26 cellular contexts compared by ENCODE assay signal in genomic region chr6:117992856-117993255, GRCh38.
DNase-seq lines count a peak whose midpoint lies in the region; ATAC-seq, FAIRE-seq and TF ChIP-seq lines count a peak whose summit lies in the region.
"Had no signal": no experiment of that assay in that cellular context is flagged by ENCODE, and none has a peak within 500 bp of the region (broad histone marks: within the 10 kb centered on the region; RNA-seq: fewer than 3 reads in every experiment).

No MANE protein-coding gene starts in this region.

- DNase-seq in BE2C: peak; percentile 73
- DNase-seq in NCI-H446 treated with DMSO at 0.1 percent for 48 hours (lab: John Stamatoyannopoulos, UW): peak; percentile 63
- DNase-seq in epidermal melanocyte (ENCODE audit: insufficient read length, low spot score): peak; percentile 73
- peak; percentile 2 for DNase-seq in non-pigmented ciliary epithelial cell (ENCODE audit: low read depth)
- no peak for DNase-seq in HTR-8/SVneo (ENCODE audit: insufficient read length, low spot score)
- DNase-seq in AG20443 (ENCODE audit: low spot score): no peak
- DNase-seq: activated CD4-positive, CD25-positive, alpha-beta regulatory T cell; activated CD8-positive, alpha-beta T cell treated with anti-CD3 and anti-CD28 coated beads, Interleukin-2, amount 10 ng/mL, durations not matched to agents 7 days and 5 days; activated T-cell treated with anti-CD3 and anti-CD28 coated beads, Interleukin-2, amount 50 U/mL, for 48 hours; CD4-positive, alpha-beta memory T cell; DND-41; erythroblast; IMR-90; MG63; NCI-H1930; NCI-H774; PC-9 had no signal

- H3K4me3 ChIP-seq in BE2C (ENCODE audit: low read depth, low read length): no peak overlapping the region
- H3K4me3 ChIP-seq: A549, gastroesophageal sphincter, lung, MG63, PC-9, SJSA1, smooth muscle cell had no signal

- FAIRE-seq in HTR-8/SVneo (lab: Jason Lieb, UNC): no peak
- FAIRE-seq: A549, bronchial epithelial cell, GM18507 had no signal

- H3K27me3 ChIP-seq in BE2C: no peaks in the 10 kb centered on the region
- H3K27me3 ChIP-seq: gastroesophageal sphincter, MG63, SJSA1 had no signal

- H3K36me3 ChIP-seq in BE2C: no peaks in the 10 kb centered on the region
- H3K36me3 ChIP-seq: gastroesophageal sphincter, MG63, SJSA1 had no signal

- no peaks in the 10 kb centered on the region for H3K9me3 ChIP-seq in BE2C
- H3K9me3 ChIP-seq: A549, gastroesophageal sphincter, MG63, SJSA1 had no signal

- no peak for ATAC-seq in GM18517 (IDR thresholded peaks at IDR 0.05; ENCODE audit: unreplicated experiment)
- no peak for ATAC-seq in GM21515 (IDR thresholded peaks at IDR 0.05; ENCODE audit: unreplicated experiment)
- ATAC-seq: A549; activated CD8-positive, alpha-beta T cell treated with anti-CD3 and anti-CD28 coated beads, Interleukin-2, amount 10 ng/mL, durations not matched to agents 7 days and 5 days; gastroesophageal sphincter had no signal

- no peaks in the 10 kb centered on the region; the same call in 1 of the 2 replicates for H3K4me1 ChIP-seq in BE2C
- H3K4me1 ChIP-seq: A549, gastroesophageal sphincter, SJSA1 had no signal

- TF ChIP-seq CTCF in BE2C (IDR thresholded peaks at IDR 0.05; ENCODE audit: low read depth, low read length): no peak

Comparison
In these comparisons a context has a peak if more than half of its experiments do, and no peak if none do; other contexts are left out.
1. DNase-seq: peak in BE2C (single experiment), NCI-H446 treated with DMSO at 0.1 percent for 48 hours (single experiment), epidermal melanocyte (single experiment) and non-pigmented ciliary epithelial cell (single experiment); none in HTR-8/SVneo (single experiment) and AG20443 (single experiment).